ENCODE assay signal across 14 cellular contexts in genomic region chr1:224703702-224704408, GRCh38.
"Had no signal": no experiment of that assay in that cellular context is flagged by ENCODE, and none has a peak within 500 bp of the region (broad histone marks: within the 10 kb centered on the region; RNA-seq: fewer than 3 reads in every experiment).

No MANE protein-coding gene starts in this region.

- ATAC-seq: activated CD8-positive, alpha-beta T cell treated with anti-CD3 and anti-CD28 coated beads for 36 hours; activated T-helper 17 cell treated with anti-CD3 and anti-CD28 coated beads, Interleukin-2, amount 50 U/mL, for 72 hours; body of pancreas; left cardiac atrium; natural killer cell; sciatic nerve had no signal

- H3K4me3 Mint-ChIP-seq: activated B cell treated with CpG ODN at 0.5 μM for 24 hours; activated CD8-positive, alpha-beta T cell treated with anti-CD3 and anti-CD28 coated beads for 36 hours; activated naive CD8-positive, alpha-beta T cell treated with anti-CD3 and anti-CD28 coated beads, Interleukin-2, amount 10 ng/mL, durations not matched to agents 7 days and 5 days; activated T-helper 17 cell treated with anti-CD3 and anti-CD28 coated beads, Interleukin-2, amount 50 U/mL, for 72 hours; natural killer cell had no signal

- H3K27me3 Mint-ChIP-seq: activated CD8-positive, alpha-beta T cell treated with anti-CD3 and anti-CD28 coated beads for 36 hours; activated T-helper 17 cell treated with anti-CD3 and anti-CD28 coated beads, Interleukin-2, amount 50 U/mL, for 72 hours had no signal

- H3K9me3 Mint-ChIP-seq: activated B cell treated with CpG ODN at 0.5 μM for 24 hours; activated CD8-positive, alpha-beta T cell treated with anti-CD3 and anti-CD28 coated beads for 36 hours; activated naive CD8-positive, alpha-beta T cell treated with anti-CD3 and anti-CD28 coated beads, Interleukin-2, amount 10 ng/mL, durations not matched to agents 7 days and 5 days; activated T-helper 17 cell treated with anti-CD3 and anti-CD28 coated beads, Interleukin-2, amount 50 U/mL, for 72 hours; natural killer cell had no signal

- DNase-seq: activated B cell treated with CpG ODN at 0.5 μM for 24 hours; activated CD4-positive, alpha-beta T cell treated with anti-CD3 and anti-CD28 coated beads for 4 hours; activated CD8-positive, alpha-beta T cell treated with anti-CD3 and anti-CD28 coated beads for 36 hours; activated naive CD4-positive, alpha-beta T cell treated with Interleukin-2 at 50 U/mL for 16 hours; activated naive CD8-positive, alpha-beta T cell treated with anti-CD3 and anti-CD28 coated beads, Interleukin-2, amount 10 ng/mL, durations not matched to agents 7 days and 5 days; activated T-cell treated with anti-CD3 and anti-CD28 coated beads, Interleukin-2, amount 50 U/mL, for 1 hour; body of pancreas; foreskin fibroblast; left cardiac atrium; mesenchymal stem cell; natural killer cell; stimulated activated CD4-positive, alpha-beta T cell treated with anti-CD3 and anti-CD28 coated beads, Interleukin-4, amount 100 ng/mL, for 1 hour had no signal

- H3K4me1 Mint-ChIP-seq: activated B cell treated with CpG ODN at 0.5 μM for 24 hours, natural killer cell had no signal

- H3K27ac Mint-ChIP-seq: activated B cell treated with CpG ODN at 0.5 μM for 24 hours; activated CD8-positive, alpha-beta T cell treated with anti-CD3 and anti-CD28 coated beads for 36 hours; activated naive CD8-positive, alpha-beta T cell treated with anti-CD3 and anti-CD28 coated beads, Interleukin-2, amount 10 ng/mL, durations not matched to agents 7 days and 5 days; activated T-helper 17 cell treated with anti-CD3 and anti-CD28 coated beads, Interleukin-2, amount 50 U/mL, for 72 hours; natural killer cell had no signal

- H3K36me3 Mint-ChIP-seq: activated naive CD8-positive, alpha-beta T cell treated with anti-CD3 and anti-CD28 coated beads, Interleukin-2, amount 10 ng/mL, durations not matched to agents 7 days and 5 days; natural killer cell had no signal
